1 cellular context compared by ENCODE assay signal in the genomic region with DNA sequence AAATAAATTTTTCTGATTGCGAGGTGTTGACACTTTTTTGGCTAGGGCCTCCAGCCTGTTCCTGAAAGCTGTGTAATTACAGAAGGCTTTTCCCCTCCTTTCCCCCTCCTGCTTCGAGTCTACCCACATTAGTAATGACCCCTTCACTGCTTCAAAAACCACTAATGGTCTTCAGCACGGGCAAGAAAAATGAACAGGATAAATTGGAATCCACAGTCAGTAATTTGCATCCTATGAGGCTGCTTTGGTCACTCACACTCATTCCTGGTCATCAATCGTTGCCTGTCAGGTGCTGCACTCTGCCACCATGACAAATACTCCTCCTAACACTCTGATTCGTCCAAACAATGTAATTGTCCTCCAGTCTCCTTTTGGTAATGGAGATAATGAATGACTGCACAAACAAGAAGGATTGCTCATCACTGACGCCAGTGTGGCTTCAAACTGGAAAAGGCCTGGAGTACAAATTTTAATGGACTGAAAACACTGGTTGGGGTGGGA.
TF ChIP-seq lines count a peak whose summit lies in the region.

No MANE protein-coding gene starts in this region.

TF ChIP-seq in K562, 482 proteins besides CTCF, POLR2A, EP300 and RAD21 (continued from another document and continues in another):
- TF ChIP-seq, protein P1, sequence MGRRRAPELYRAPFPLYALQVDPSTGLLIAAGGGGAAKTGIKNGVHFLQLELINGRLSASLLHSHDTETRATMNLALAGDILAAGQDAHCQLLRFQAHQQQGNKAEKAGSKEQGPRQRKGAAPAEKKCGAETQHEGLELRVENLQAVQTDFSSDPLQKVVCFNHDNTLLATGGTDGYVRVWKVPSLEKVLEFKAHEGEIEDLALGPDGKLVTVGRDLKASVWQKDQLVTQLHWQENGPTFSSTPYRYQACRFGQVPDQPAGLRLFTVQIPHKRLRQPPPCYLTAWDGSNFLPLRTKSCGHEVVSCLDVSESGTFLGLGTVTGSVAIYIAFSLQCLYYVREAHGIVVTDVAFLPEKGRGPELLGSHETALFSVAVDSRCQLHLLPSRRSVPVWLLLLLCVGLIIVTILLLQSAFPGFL (CRISPR knock-in tag; IDR thresholded peaks at IDR 0.05) = no peak
- no peak for TF ChIP-seq PHF20 (IDR thresholded peaks at IDR 0.05; ENCODE audit: partially characterized antibody)
- TF ChIP-seq, protein P2, sequence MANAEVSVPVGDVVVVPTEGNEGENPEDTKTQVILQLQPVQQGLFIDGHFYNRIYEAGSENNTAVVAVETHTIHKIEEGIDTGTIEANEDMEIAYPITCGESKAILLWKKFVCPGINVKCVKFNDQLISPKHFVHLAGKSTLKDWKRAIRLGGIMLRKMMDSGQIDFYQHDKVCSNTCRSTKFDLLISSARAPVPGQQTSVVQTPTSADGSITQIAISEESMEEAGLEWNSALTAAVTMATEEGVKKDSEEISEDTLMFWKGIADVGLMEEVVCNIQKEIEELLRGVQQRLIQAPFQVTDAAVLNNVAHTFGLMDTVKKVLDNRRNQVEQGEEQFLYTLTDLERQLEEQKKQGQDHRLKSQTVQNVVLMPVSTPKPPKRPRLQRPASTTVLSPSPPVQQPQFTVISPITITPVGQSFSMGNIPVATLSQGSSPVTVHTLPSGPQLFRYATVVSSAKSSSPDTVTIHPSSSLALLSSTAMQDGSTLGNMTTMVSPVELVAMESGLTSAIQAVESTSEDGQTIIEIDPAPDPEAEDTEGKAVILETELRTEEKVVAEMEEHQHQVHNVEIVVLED (CRISPR knock-in tag; IDR thresholded peaks at IDR 0.05) = no peak
- TF ChIP-seq NUFIP1 (IDR thresholded peaks at IDR 0.05; ENCODE audit: partially characterized antibody) = no peak
- TF ChIP-seq, protein P3, sequence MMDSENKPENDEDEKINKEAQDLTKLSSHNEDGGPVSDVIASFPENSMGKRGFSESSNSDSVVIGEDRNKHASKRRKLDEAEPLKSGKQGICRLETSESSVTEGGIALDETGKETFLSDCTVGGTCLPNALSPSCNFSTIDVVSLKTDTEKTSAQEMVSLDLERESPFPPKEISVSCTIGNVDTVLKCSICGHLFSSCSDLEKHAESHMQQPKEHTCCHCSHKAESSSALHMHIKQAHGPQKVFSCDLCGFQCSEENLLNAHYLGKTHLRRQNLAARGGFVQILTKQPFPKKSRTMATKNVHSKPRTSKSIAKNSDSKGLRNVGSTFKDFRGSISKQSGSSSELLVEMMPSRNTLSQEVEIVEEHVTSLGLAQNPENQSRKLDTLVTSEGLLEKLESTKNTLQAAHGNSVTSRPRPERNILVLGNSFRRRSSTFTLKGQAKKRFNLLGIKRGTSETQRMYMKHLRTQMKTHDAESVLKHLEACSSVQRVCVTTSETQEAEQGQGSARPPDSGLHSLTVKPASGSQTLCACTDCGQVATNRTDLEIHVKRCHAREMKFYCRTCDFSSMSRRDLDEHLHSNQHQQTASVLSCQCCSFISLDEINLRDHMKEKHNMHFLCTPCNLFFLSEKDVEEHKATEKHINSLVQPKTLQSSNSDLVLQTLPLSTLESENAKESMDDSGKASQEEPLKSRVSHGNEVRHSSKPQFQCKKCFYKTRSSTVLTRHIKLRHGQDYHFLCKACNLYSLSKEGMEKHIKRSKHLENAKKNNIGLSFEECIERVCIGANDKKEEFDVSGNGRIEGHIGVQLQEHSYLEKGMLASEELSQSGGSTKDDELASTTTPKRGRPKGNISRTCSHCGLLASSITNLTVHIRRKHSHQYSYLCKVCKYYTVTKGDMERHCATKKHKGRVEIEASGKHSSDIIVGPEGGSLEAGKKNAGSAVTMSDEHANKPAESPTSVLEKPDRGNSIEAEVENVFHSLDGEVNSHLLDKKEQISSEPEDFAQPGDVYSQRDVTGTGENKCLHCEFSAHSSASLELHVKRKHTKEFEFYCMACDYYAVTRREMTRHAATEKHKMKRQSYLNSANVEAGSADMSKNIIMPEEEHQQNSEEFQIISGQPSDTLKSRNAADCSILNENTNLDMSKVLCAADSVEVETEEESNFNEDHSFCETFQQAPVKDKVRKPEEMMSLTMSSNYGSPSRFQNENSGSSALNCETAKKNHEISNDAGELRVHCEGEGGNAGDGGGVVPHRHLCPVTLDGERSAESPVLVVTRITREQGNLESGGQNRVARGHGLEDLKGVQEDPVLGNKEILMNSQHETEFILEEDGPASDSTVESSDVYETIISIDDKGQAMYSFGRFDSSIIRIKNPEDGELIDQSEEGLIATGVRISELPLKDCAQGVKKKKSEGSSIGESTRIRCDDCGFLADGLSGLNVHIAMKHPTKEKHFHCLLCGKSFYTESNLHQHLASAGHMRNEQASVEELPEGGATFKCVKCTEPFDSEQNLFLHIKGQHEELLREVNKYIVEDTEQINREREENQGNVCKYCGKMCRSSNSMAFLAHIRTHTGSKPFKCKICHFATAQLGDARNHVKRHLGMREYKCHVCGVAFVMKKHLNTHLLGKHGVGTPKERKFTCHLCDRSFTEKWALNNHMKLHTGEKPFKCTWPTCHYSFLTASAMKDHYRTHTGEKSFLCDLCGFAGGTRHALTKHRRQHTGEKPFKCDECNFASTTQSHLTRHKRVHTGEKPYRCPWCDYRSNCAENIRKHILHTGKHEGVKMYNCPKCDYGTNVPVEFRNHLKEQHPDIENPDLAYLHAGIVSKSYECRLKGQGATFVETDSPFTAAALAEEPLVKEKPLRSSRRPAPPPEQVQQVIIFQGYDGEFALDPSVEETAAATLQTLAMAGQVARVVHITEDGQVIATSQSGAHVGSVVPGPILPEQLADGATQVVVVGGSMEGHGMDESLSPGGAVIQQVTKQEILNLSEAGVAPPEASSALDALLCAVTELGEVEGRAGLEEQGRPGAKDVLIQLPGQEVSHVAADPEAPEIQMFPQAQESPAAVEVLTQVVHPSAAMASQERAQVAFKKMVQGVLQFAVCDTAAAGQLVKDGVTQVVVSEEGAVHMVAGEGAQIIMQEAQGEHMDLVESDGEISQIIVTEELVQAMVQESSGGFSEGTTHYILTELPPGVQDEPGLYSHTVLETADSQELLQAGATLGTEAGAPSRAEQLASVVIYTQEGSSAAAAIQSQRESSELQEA (IDR thresholded peaks at IDR 0.05; ENCODE audit: low read depth) = no peak
- TF ChIP-seq ILK (tag; IDR thresholded peaks at IDR 0.05; ENCODE audit: borderline replicate concordance, low read depth) = no peak
- no peak for TF ChIP-seq FOXP1 (CRISPR knock-in tag; IDR thresholded peaks at IDR 0.05)
- TF ChIP-seq, protein P4, sequence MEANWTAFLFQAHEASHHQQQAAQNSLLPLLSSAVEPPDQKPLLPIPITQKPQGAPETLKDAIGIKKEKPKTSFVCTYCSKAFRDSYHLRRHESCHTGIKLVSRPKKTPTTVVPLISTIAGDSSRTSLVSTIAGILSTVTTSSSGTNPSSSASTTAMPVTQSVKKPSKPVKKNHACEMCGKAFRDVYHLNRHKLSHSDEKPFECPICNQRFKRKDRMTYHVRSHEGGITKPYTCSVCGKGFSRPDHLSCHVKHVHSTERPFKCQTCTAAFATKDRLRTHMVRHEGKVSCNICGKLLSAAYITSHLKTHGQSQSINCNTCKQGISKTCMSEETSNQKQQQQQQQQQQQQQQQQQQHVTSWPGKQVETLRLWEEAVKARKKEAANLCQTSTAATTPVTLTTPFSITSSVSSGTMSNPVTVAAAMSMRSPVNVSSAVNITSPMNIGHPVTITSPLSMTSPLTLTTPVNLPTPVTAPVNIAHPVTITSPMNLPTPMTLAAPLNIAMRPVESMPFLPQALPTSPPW (CRISPR knock-in tag; IDR thresholded peaks at IDR 0.05) = peak; percentile 27; the same call in 1 of the 2 replicates
- TF ChIP-seq KAT7 (CRISPR knock-in tag; IDR thresholded peaks at IDR 0.05; ENCODE audit: borderline replicate concordance) = no peak
- TF ChIP-seq ZKSCAN8 (CRISPR knock-in tag; IDR thresholded peaks at IDR 0.05) = no peak; the same call in 1 of the 2 replicates
- TF ChIP-seq ZNF324 (CRISPR knock-in tag; IDR thresholded peaks at IDR 0.05) = no peak
- no peak for TF ChIP-seq ZNF121 (CRISPR knock-in tag; conservative IDR thresholded peaks at IDR 0.05)
- no peak for TF ChIP-seq NR2C2 (CRISPR knock-in tag; IDR thresholded peaks at IDR 0.05)
- peak; percentile 69 for TF ChIP-seq NR2C2 (tag; IDR thresholded peaks at IDR 0.05)
- TF ChIP-seq OTX1 (CRISPR knock-in tag; IDR thresholded peaks at IDR 0.05) = no peak
- TF ChIP-seq SIX5 (IDR thresholded peaks at IDR 0.05; ENCODE audit: borderline replicate concordance in 1 of 2, insufficient read depth in 1 of 2, low read depth in 1 of 2, low read length in 2 of 2) = no peak
- no peak for TF ChIP-seq C11orf30 (IDR thresholded peaks at IDR 0.05; ENCODE audit: low read depth)
- TF ChIP-seq ZNF3 (CRISPR knock-in tag; IDR thresholded peaks at IDR 0.05) = no peak
- 0 out of 2 replicates have a peak, but pooled peaks have one; percentile 2 for TF ChIP-seq MAFK (IDR thresholded peaks at IDR 0.05; ENCODE audit: low read length)
- TF ChIP-seq MCM2 (IDR thresholded peaks at IDR 0.05; ENCODE audit: low read depth) = no peak
- no peak for TF ChIP-seq SAP30 (IDR thresholded peaks at IDR 0.05; ENCODE audit: borderline replicate concordance, insufficient read depth, low read depth, low read length, poor library complexity, severe bottlenecking)
- no peak for TF ChIP-seq XRCC3 (IDR thresholded peaks at IDR 0.05)
- TF ChIP-seq BRD9 (IDR thresholded peaks at IDR 0.05; ENCODE audit: low read depth, partially characterized antibody) = no peak
- no peak for TF ChIP-seq ZNF197 (CRISPR knock-in tag; IDR thresholded peaks at IDR 0.05; ENCODE audit: low read depth)
- no peak for TF ChIP-seq KLF16 (IDR thresholded peaks at IDR 0.05)
- no peak for TF ChIP-seq ZNF436 (CRISPR knock-in tag; IDR thresholded peaks at IDR 0.05)
- peak; percentile 89 for TF ChIP-seq ARID1B (IDR thresholded peaks at IDR 0.05)
- no peak for TF ChIP-seq PML (IDR thresholded peaks at IDR 0.05; ENCODE audit: low read length)
- TF ChIP-seq KDM1A (IDR thresholded peaks at IDR 0.05) = peak; percentile 50 to 51; a peak in 1 of 4 replicates
- TF ChIP-seq, protein P5, sequence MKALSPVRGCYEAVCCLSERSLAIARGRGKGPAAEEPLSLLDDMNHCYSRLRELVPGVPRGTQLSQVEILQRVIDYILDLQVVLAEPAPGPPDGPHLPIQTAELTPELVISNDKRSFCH (CRISPR knock-in tag; IDR thresholded peaks at IDR 0.05) = no peak
- TF ChIP-seq, protein P5 (tag; IDR thresholded peaks at IDR 0.05) = no peak
- no peak for TF ChIP-seq MYNN (IDR thresholded peaks at IDR 0.05)
- no peak for TF ChIP-seq MYNN (CRISPR knock-in tag; IDR thresholded peaks at IDR 0.05)
- TF ChIP-seq, protein P6, sequence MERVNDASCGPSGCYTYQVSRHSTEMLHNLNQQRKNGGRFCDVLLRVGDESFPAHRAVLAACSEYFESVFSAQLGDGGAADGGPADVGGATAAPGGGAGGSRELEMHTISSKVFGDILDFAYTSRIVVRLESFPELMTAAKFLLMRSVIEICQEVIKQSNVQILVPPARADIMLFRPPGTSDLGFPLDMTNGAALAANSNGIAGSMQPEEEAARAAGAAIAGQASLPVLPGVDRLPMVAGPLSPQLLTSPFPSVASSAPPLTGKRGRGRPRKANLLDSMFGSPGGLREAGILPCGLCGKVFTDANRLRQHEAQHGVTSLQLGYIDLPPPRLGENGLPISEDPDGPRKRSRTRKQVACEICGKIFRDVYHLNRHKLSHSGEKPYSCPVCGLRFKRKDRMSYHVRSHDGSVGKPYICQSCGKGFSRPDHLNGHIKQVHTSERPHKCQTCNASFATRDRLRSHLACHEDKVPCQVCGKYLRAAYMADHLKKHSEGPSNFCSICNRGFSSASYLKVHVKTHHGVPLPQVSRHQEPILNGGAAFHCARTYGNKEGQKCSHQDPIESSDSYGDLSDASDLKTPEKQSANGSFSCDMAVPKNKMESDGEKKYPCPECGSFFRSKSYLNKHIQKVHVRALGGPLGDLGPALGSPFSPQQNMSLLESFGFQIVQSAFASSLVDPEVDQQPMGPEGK (CRISPR knock-in tag; IDR thresholded peaks at IDR 0.05; ENCODE audit: borderline replicate concordance) = no peak
- TF ChIP-seq, protein P7, sequence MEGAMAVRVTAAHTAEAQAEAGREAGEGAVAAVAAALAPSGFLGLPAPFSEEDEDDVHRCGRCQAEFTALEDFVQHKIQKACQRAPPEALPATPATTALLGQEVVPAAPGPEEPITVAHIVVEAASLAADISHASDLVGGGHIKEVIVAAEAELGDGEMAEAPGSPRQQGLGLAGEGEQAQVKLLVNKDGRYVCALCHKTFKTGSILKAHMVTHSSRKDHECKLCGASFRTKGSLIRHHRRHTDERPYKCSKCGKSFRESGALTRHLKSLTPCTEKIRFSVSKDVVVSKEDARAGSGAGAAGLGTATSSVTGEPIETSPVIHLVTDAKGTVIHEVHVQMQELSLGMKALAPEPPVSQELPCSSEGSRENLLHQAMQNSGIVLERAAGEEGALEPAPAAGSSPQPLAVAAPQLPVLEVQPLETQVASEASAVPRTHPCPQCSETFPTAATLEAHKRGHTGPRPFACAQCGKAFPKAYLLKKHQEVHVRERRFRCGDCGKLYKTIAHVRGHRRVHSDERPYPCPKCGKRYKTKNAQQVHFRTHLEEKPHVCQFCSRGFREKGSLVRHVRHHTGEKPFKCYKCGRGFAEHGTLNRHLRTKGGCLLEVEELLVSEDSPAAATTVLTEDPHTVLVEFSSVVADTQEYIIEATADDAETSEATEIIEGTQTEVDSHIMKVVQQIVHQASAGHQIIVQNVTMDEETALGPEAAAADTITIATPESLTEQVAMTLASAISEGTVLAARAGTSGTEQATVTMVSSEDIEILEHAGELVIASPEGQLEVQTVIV (CRISPR knock-in tag; IDR thresholded peaks at IDR 0.05; ENCODE audit: borderline replicate concordance) = no peak
- TF ChIP-seq ERF (CRISPR knock-in tag; IDR thresholded peaks at IDR 0.05) = no peak
- TF ChIP-seq, protein P8, sequence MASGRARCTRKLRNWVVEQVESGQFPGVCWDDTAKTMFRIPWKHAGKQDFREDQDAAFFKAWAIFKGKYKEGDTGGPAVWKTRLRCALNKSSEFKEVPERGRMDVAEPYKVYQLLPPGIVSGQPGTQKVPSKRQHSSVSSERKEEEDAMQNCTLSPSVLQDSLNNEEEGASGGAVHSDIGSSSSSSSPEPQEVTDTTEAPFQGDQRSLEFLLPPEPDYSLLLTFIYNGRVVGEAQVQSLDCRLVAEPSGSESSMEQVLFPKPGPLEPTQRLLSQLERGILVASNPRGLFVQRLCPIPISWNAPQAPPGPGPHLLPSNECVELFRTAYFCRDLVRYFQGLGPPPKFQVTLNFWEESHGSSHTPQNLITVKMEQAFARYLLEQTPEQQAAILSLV (tag; IDR thresholded peaks at IDR 0.05) = no peak
- no peak for TF ChIP-seq TCF7L2 (IDR thresholded peaks at IDR 0.05; ENCODE audit: low read depth, low read length)
- no peak for TF ChIP-seq LARP7 (IDR thresholded peaks at IDR 0.05)
- TF ChIP-seq, protein P9, sequence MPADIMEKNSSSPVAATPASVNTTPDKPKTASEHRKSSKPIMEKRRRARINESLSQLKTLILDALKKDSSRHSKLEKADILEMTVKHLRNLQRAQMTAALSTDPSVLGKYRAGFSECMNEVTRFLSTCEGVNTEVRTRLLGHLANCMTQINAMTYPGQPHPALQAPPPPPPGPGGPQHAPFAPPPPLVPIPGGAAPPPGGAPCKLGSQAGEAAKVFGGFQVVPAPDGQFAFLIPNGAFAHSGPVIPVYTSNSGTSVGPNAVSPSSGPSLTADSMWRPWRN (IDR thresholded peaks at IDR 0.05; ENCODE audit: low read depth) = 0 out of 2 replicates have a peak, but pooled peaks have one; percentile 11
- TF ChIP-seq LCOR (CRISPR knock-in tag; IDR thresholded peaks at IDR 0.05) = peak; percentile 71; the same call in 1 of the 2 replicates
- TF ChIP-seq IRF2 (CRISPR knock-in tag; IDR thresholded peaks at IDR 0.05) = no peak
